Comparison of ENCODE assay signal across 9 cellular contexts in genomic region chr3:90092994-90093393, GRCh38.
DNase-seq lines count a peak whose midpoint lies in the region; ATAC-seq, FAIRE-seq and TF ChIP-seq lines count a peak whose summit lies in the region.
"Had no signal": no experiment of that assay in that cellular context is flagged by ENCODE, and none has a peak within 500 bp of the region (broad histone marks: within the 10 kb centered on the region; RNA-seq: fewer than 3 reads in every experiment).

No MANE protein-coding gene starts in this region.

- H3K4me1 Mint-ChIP-seq in astrocyte (ENCODE audit: low read depth, unreplicated experiment): peaks cover 5% of the 10 kb centered on the region
- H3K4me1 Mint-ChIP-seq in nephron: peaks cover 22% of the 10 kb centered on the region
- H3K4me1 Mint-ChIP-seq in activated CD4-positive, alpha-beta memory T cell treated with anti-CD3 and anti-CD28 coated beads for 36 hours (ENCODE audit: low read depth): no peaks in the 10 kb centered on the region

- DNase-seq in GM10248 (ENCODE audit: extremely low spot score) (no peak), Kasumi-1 (lab: John Stamatoyannopoulos, UW) (peak; percentile 61 to 79), astrocyte (ENCODE audit: low read depth) (peak; percentile 4), LoVo (ENCODE audit: low spot score) (no peak), OCI-M2 (lab: John Stamatoyannopoulos, UW; ENCODE audit: unreplicated experiment) (no peak)
- no peak for DNase-seq in activated CD4-positive, alpha-beta memory T cell treated with anti-CD3 and anti-CD28 coated beads for 36 hours

- peaks cover 2% of the 10 kb centered on the region for H3K4me1 ChIP-seq in astrocyte (ENCODE audit: insufficient read depth, low read length)

- no peaks in the 10 kb centered on the region for H3K9me3 ChIP-seq in astrocyte (ENCODE audit: insufficient read depth, low read depth, low read length)

- H3K4me3 ChIP-seq in astrocyte (ENCODE audit: insufficient read depth, low read depth, low read length): no peak overlapping the region

- H3K36me3 Mint-ChIP-seq in astrocyte (ENCODE audit: low read depth, unreplicated experiment) (no peaks in the 10 kb centered on the region), nephron (ENCODE audit: low read depth) (no peaks in the 10 kb centered on the region)
- H3K36me3 Mint-ChIP-seq in activated CD4-positive, alpha-beta memory T cell treated with anti-CD3 and anti-CD28 coated beads for 36 hours: no peaks in the 10 kb centered on the region
- H3K36me3 Mint-ChIP-seq: activated naive CD8-positive, alpha-beta T cell had no signal

- H2AFZ ChIP-seq in astrocyte (ENCODE audit: low read depth, low read length): no peak overlapping the region

- H3K9ac ChIP-seq in astrocyte (ENCODE audit: low read length): no peak overlapping the region

- FAIRE-seq in astrocyte (lab: Jason Lieb, UNC): peak; percentile 20

- no peaks in the 10 kb centered on the region for H3K9me3 Mint-ChIP-seq in astrocyte (ENCODE audit: unreplicated experiment)
- H3K9me3 Mint-ChIP-seq in nephron: no peaks in the 10 kb centered on the region
- peaks cover 5% of the 10 kb centered on the region for H3K9me3 Mint-ChIP-seq in activated CD4-positive, alpha-beta memory T cell treated with anti-CD3 and anti-CD28 coated beads for 36 hours

- no peak overlapping the region for H3K4me2 ChIP-seq in astrocyte (ENCODE audit: low read length)

- H3K36me3 ChIP-seq in astrocyte (ENCODE audit: insufficient read depth, low read length): no peaks in the 10 kb centered on the region

- H3K27me3 Mint-ChIP-seq in astrocyte (ENCODE audit: low read depth, unreplicated experiment) (no peaks in the 10 kb centered on the region), nephron (ENCODE audit: low read depth) (no peaks in the 10 kb centered on the region)
- no peaks in the 10 kb centered on the region for H3K27me3 Mint-ChIP-seq in activated CD4-positive, alpha-beta memory T cell treated with anti-CD3 and anti-CD28 coated beads for 36 hours
- H3K27me3 Mint-ChIP-seq: activated naive CD8-positive, alpha-beta T cell had no signal

- no peaks in the 10 kb centered on the region for H3K27me3 ChIP-seq in astrocyte (ENCODE audit: insufficient read depth, low read length)

- H3K27ac ChIP-seq in astrocyte (ENCODE audit: low read depth, low read length): no peak overlapping the region

- TF ChIP-seq CTCF in GM10248 (IDR thresholded peaks at IDR 0.05; ENCODE audit: control extremely low read depth, extremely low read depth, low read depth, missing control alignments) (peak; percentile 34), astrocyte (IDR thresholded peaks at IDR 0.05; ENCODE audit: insufficient read depth, low read depth, low read length) (peak; percentile 59), nephron (IDR thresholded peaks at IDR 0.05; ENCODE audit: unreplicated experiment in 3 of 3) (peak; percentile 62 to 65 (median 64))

- no peak for ATAC-seq in GM21447 (IDR thresholded peaks at IDR 0.05; ENCODE audit: unreplicated experiment)

- H3K4me3 Mint-ChIP-seq in astrocyte (ENCODE audit: unreplicated experiment) (no peak overlapping the region), nephron (peak overlapping the region in 1 of 3 experiments; percentile 57)
- no peak overlapping the region for H3K4me3 Mint-ChIP-seq in activated CD4-positive, alpha-beta memory T cell treated with anti-CD3 and anti-CD28 coated beads for 36 hours
- H3K4me3 Mint-ChIP-seq: activated naive CD8-positive, alpha-beta T cell had no signal

- H3K27ac Mint-ChIP-seq in astrocyte (ENCODE audit: unreplicated experiment): no peak overlapping the region
- no peak overlapping the region for H3K27ac Mint-ChIP-seq in nephron
- H3K27ac Mint-ChIP-seq in activated CD4-positive, alpha-beta memory T cell treated with anti-CD3 and anti-CD28 coated beads for 36 hours: no peak overlapping the region
- H3K27ac Mint-ChIP-seq: activated naive CD8-positive, alpha-beta T cell had no signal

- intact Hi-C loops in activated CD4-positive, alpha-beta memory T cell treated with anti-CD3 and anti-CD28 coated beads for 36 hours (cut with micrococcal nuclease): no loop called here

- H4K20me1 ChIP-seq in astrocyte (ENCODE audit: insufficient read depth, low read length): no peaks in the 10 kb centered on the region

- H3K79me2 ChIP-seq in astrocyte (ENCODE audit: insufficient read depth, low read length): no peaks in the 10 kb centered on the region

- CTCF ChIA-PET in GM10248 (lab: Yijun Ruan, JAX): interaction anchor here (1.3 to 3.5 kb wide), 4 partner anchors 9 to 1888 kb away, joined by 3 to 11 read pairs (median 6); no protein-coding TSS in a partner anchor
- CTCF ChIA-PET in activated CD4-positive, alpha-beta memory T cell treated with anti-CD3 and anti-CD28 coated beads for 36 hours (lab: Charles Lee): no interaction called here

- POLR2A ChIA-PET in GM10248 (lab: Yijun Ruan, JAX): no interaction called here
- POLR2A ChIA-PET in activated CD4-positive, alpha-beta memory T cell treated with anti-CD3 and anti-CD28 coated beads for 36 hours (lab: Charles Lee): no interaction called here

Comparison
In these comparisons a context has a peak if more than half of its experiments do, and no peak if none do; other contexts are left out.
1. DNase-seq: peak in Kasumi-1 (2 of 2) and astrocyte (single experiment); none in GM10248 (single experiment), LoVo (single experiment), OCI-M2 (single experiment) and activated CD4-positive, alpha-beta memory T cell treated with anti-CD3 and anti-CD28 coated beads for 36 hours (single experiment).
2. Peak in every context shown above with its lines, with median percentiles within 50 percentile points of each other: CTCF ChIP-seq.